26 cellular contexts compared by ENCODE assay signal in the genomic region with DNA sequence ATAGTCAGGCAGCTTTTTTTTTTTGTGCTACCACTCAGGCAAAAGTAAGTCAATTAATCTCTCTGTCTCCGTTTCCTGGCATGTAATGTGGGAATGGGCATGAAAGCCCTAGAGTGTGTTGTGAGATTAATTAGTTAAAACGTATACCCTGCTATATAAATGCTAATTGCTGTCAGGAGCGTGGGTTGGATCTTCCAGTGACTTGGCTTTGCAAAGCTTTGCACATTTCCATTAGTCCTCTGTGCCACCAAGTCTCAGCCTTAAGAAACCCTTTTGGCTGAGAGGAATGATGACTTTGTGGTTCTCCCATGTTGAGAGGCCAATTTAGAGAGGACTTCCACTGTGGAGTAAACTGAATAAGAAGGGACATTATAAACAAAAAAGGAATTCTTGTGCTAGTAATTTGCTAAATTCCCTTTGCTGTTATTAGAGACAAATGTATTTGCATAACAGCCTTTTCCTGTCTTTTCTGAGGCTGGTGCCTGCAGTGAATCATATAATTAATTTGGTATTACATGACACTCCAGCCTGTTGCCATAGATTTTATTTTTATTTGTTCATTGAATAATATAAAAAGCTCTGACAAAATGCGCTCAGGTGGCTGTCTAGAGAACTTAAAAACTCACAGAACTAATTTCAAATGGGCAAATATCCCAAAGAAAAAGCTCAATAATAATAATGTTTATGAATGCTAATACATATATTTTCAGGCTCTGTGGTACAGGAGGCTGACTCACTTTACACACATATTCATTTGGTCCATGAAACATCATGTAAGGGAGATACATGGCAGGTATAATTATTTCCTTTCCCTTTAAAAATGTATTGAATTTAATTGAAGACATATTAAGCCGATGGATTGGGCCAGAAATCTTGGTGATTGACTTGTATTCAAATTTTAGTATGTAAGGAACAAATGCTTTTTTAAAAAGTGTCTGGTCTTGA.
DNase-seq lines count a peak whose midpoint lies in the region; ATAC-seq and TF ChIP-seq lines count a peak whose summit lies in the region.
"Had no signal": no experiment of that assay in that cellular context is flagged by ENCODE, and none has a peak within 500 bp of the region (broad histone marks: within the 10 kb centered on the region; RNA-seq: fewer than 3 reads in every experiment).

No MANE protein-coding gene starts in this region.

- H3K27me3 Mint-ChIP-seq in progenitor cell of endocrine pancreas: no peaks in the 10 kb centered on the region
- H3K27me3 Mint-ChIP-seq in activated T-cell treated with anti-CD3 and anti-CD28 coated beads, Interleukin-2, amount 50 U/mL, for 72 hours (ENCODE audit: low read depth): no peaks in the 10 kb centered on the region
- H3K27me3 Mint-ChIP-seq: activated CD4-positive, alpha-beta T cell treated with anti-CD3 and anti-CD28 coated beads, Interleukin-2, amount 10 ng/mL, durations not matched to agents 24 days and 14 days; activated T-cell treated with anti-CD3 and anti-CD28 coated beads, Interleukin-2, amount 50 U/mL, for 24 hours; CD4-positive, CD25-positive, alpha-beta regulatory T cell had no signal

- peaks cover 7% of the 10 kb centered on the region for H3K36me3 Mint-ChIP-seq in progenitor cell of endocrine pancreas (ENCODE audit: insufficient read depth)
- H3K36me3 Mint-ChIP-seq in activated T-cell treated with anti-CD3 and anti-CD28 coated beads, Interleukin-2, amount 50 U/mL, for 72 hours (ENCODE audit: insufficient read depth in 2 of 2): peaks cover 2 to 15% of the 10 kb centered on the region in 2 donors

- TF ChIP-seq POLR2A in esophagus squamous epithelium (IDR thresholded peaks at IDR 0.05): no peak

- no peak for ATAC-seq in activated T-cell treated with anti-CD3 and anti-CD28 coated beads, Interleukin-2, amount 50 U/mL, for 72 hours (replicated peaks in 1 of 2)
- no peak for ATAC-seq in HG02852 (IDR thresholded peaks at IDR 0.05; ENCODE audit: unreplicated experiment)
- ATAC-seq: stimulated activated naive CD8-positive, alpha-beta T cell treated with anti-CD3 and anti-CD28 coated beads, Interleukin-15, Interleukin-2, amounts not matched to agents 100 U/mL and 50 U/mL, for 24 hours had no signal

- peak overlapping the region in 3 of 4 donors; percentile 21 to 53 (median 37) for H3K27ac ChIP-seq in esophagus squamous epithelium
- H3K27ac ChIP-seq: 22Rv1, parathyroid adenoma, vagina, VCaP had no signal

- no peaks in the 10 kb centered on the region for H3K27me3 ChIP-seq in esophagus squamous epithelium
- H3K27me3 ChIP-seq: heart left ventricle, vagina had no signal

- no peak overlapping the region for H3K4me3 ChIP-seq in esophagus squamous epithelium
- H3K4me3 ChIP-seq: heart left ventricle, vagina had no signal

- 41 to 43% methylated on average over 5 of the region's 5 CpGs for WGBS in esophagus squamous epithelium, 2 donors

- peaks cover 18% of the 10 kb centered on the region for H3K9me3 Mint-ChIP-seq in progenitor cell of endocrine pancreas (ENCODE audit: low read depth)
- no peaks in the 10 kb centered on the region for H3K9me3 Mint-ChIP-seq in activated T-cell treated with anti-CD3 and anti-CD28 coated beads, Interleukin-2, amount 50 U/mL, for 72 hours

- intact Hi-C loops in esophagus squamous epithelium (cut with DNase I): no loop called here

- no peaks in the 10 kb centered on the region for H3K9me3 ChIP-seq in esophagus squamous epithelium
- H3K9me3 ChIP-seq: heart left ventricle, vagina had no signal

- peak overlapping the region; percentile 92 for H3K27ac Mint-ChIP-seq in progenitor cell of endocrine pancreas
- no peak overlapping the region for H3K27ac Mint-ChIP-seq in activated T-cell treated with anti-CD3 and anti-CD28 coated beads, Interleukin-2, amount 50 U/mL, for 72 hours
- H3K27ac Mint-ChIP-seq: activated CD4-positive, alpha-beta T cell treated with anti-CD3 and anti-CD28 coated beads, Interleukin-2, amount 10 ng/mL, durations not matched to agents 24 days and 14 days; activated T-cell treated with anti-CD3 and anti-CD28 coated beads, Interleukin-2, amount 50 U/mL, for 24 hours; CD4-positive, CD25-positive, alpha-beta regulatory T cell; T-helper 2 cell treated with Interferon-gamma antibody and Interleukin-4, amounts not matched to agents 5 μg/mL and 100 μg/mL, for 36 hours had no signal

- peak; percentile 24 for DNase-seq in DMS 273 (lab: John Stamatoyannopoulos, UW; ENCODE audit: unreplicated experiment)
- no peak for DNase-seq in DMS 273 treated with DMSO at 0.1 percent for 48 hours (lab: John Stamatoyannopoulos, UW)
- DNase-seq in M059J (ENCODE audit: low read depth): peak; percentile 49
- no peak for DNase-seq in esophagus squamous epithelium (lab: John Stamatoyannopoulos, UW)
- no peak for DNase-seq in progenitor cell of endocrine pancreas (ENCODE audit: low spot score, unreplicated experiment)
- DNase-seq in activated T-cell treated with anti-CD3 and anti-CD28 coated beads, Interleukin-2, amount 50 U/mL, for 72 hours: no peak
- DNase-seq in activated T-cell treated with anti-CD3 and anti-CD28 coated beads, Interleukin-2, amount 50 U/mL, for 1 hour: no peak
- DNase-seq: activated CD4-positive, alpha-beta T cell treated with anti-CD3 and anti-CD28 coated beads, Interleukin-2, amount 10 ng/mL, durations not matched to agents 24 days and 14 days; activated gamma-delta T cell treated with Interleukin-2 at 50 U/mL for 16 hours; activated T-cell treated with anti-CD3 and anti-CD28 coated beads, Interleukin-2, amount 50 U/mL, for 24 hours; CD4-positive, CD25-positive, alpha-beta regulatory T cell; cerebellar nuclear complex; Karpas-422; kidney glomerular epithelial cell; NCI-H187 treated with DMSO at 0.1 percent for 48 hours; NCI-H2227 treated with DMSO at 0.1 percent for 48 hours; NCI-H82; RPMI8226; stimulated activated naive CD8-positive, alpha-beta T cell treated with anti-CD3 and anti-CD28 coated beads, Interleukin-15, Interleukin-2, amounts not matched to agents 100 U/mL and 50 U/mL, for 24 hours had no signal

- TF ChIP-seq CTCF in esophagus squamous epithelium (IDR thresholded peaks at IDR 0.05) (no peak), progenitor cell of endocrine pancreas (IDR thresholded peaks at IDR 0.05; ENCODE audit: unreplicated experiment) (no peak)

- peaks cover 65% of the 10 kb centered on the region for H3K4me1 Mint-ChIP-seq in progenitor cell of endocrine pancreas (ENCODE audit: low read depth)
- H3K4me1 Mint-ChIP-seq in activated T-cell treated with anti-CD3 and anti-CD28 coated beads, Interleukin-2, amount 50 U/mL, for 72 hours (ENCODE audit: low read depth): peaks cover 10% of the 10 kb centered on the region

- H3K4me3 Mint-ChIP-seq in progenitor cell of endocrine pancreas (ENCODE audit: low read depth): no peak overlapping the region
- H3K4me3 Mint-ChIP-seq in activated T-cell treated with anti-CD3 and anti-CD28 coated beads, Interleukin-2, amount 50 U/mL, for 72 hours: no peak overlapping the region
- H3K4me3 Mint-ChIP-seq: activated CD4-positive, alpha-beta T cell treated with anti-CD3 and anti-CD28 coated beads, Interleukin-2, amount 10 ng/mL, durations not matched to agents 24 days and 14 days; activated T-cell treated with anti-CD3 and anti-CD28 coated beads, Interleukin-2, amount 50 U/mL, for 24 hours; CD4-positive, CD25-positive, alpha-beta regulatory T cell; T-helper 2 cell treated with Interferon-gamma antibody and Interleukin-4, amounts not matched to agents 5 μg/mL and 100 μg/mL, for 36 hours had no signal

- peaks cover 0 to 28% (median 6%) of the 10 kb centered on the region in 3 donors for H3K4me1 ChIP-seq in esophagus squamous epithelium
- H3K4me1 ChIP-seq: vagina had no signal

- H3K36me3 ChIP-seq in esophagus squamous epithelium: no peaks in the 10 kb centered on the region
- H3K36me3 ChIP-seq: heart left ventricle, vagina had no signal

Comparison
In these comparisons a context has a peak if more than half of its experiments do, and no peak if none do; other contexts are left out.
1. DNase-seq: peak in DMS 273 (single experiment) and M059J (single experiment); none in DMS 273 treated with DMSO at 0.1 percent for 48 hours (single experiment), esophagus squamous epithelium (single experiment), progenitor cell of endocrine pancreas (single experiment), activated T-cell treated with anti-CD3 and anti-CD28 coated beads, Interleukin-2, amount 50 U/mL, for 72 hours (0 of 2) and activated T-cell treated with anti-CD3 and anti-CD28 coated beads, Interleukin-2, amount 50 U/mL, for 1 hour (single experiment).